In the genomic region with DNA sequence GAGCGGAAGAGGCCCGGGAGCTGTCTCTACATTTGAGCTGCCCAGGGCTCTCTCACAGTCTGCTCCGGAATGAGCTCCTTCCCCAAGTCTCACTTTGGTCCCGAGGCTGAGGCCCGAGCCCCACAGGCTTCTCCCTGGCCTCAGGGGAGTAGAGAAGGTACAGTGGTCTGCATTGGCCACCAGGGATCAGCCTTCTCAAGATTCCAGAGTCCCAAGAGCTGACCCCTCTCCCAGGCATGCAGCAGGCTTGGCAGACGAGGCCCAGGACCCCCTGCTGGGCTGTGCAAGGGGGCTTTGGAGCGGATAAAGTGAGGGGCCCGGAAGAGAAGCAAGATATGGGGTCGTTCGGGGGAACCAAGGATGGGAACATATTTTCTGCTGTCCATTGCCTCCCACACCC, we compare ENCODE assay signal across 21 cellular contexts. TPM values are rescaled to one million over a fixed set of nuclear protein-coding genes. Genes with fewer than 3 reads are reported as not detected.
DNase-seq lines count a peak whose midpoint lies in the region; ATAC-seq, FAIRE-seq and TF ChIP-seq lines count a peak whose summit lies in the region.
"Had no signal": no experiment of that assay in that cellular context is flagged by ENCODE, and none has a peak within 500 bp of the region (broad histone marks: within the 10 kb centered on the region; RNA-seq: fewer than 3 reads in every experiment).

No MANE protein-coding gene starts in this region.

- H3K79me2 ChIP-seq in H1 (ENCODE audit: control insufficient read depth in 1 of 2, insufficient read depth in 2 of 2, low read length in 2 of 2) = no peaks in the 10 kb centered on the region
- H3K79me2 ChIP-seq in neural progenitor cell (ENCODE audit: low read depth) = no peaks in the 10 kb centered on the region

- POLR2A ChIA-PET in RWPE1 (lab: Yijun Ruan, JAX; ENCODE audit: low non-redundant PET) (no interaction called here), H1 (lab: Charles Lee; ENCODE audit: partially characterized antibody) (interaction anchor here (1.2 to 1.6 kb wide), 2 partner anchors 35 to 36 kb away, joined by 3 to 4 read pairs; no protein-coding TSS in a partner anchor)

- H4K20me1 ChIP-seq in H1 (replicated peaks in 1 of 2; ENCODE audit: control insufficient read depth in 1 of 2, insufficient read depth in 2 of 2, low read length in 2 of 2) = peaks cover 2 to 5% of the 10 kb centered on the region in 2 experiments
- peaks cover 27% of the 10 kb centered on the region for H4K20me1 ChIP-seq in neural progenitor cell (ENCODE audit: low read depth)

- peaks cover 0 to 12% (median 5%) of the 10 kb centered on the region in 4 experiments; a peak in 4 of 7 replicates for H3K4me1 ChIP-seq in H1 (replicated peaks in 1 of 4; ENCODE audit: control insufficient read depth in 3 of 4, insufficient read depth in 4 of 4, low read length in 3 of 4)
- no peaks in the 10 kb centered on the region for H3K4me1 ChIP-seq in neural progenitor cell

- H3K9me3 Mint-ChIP-seq in neural progenitor cell = no peaks in the 10 kb centered on the region
- H3K9me3 Mint-ChIP-seq: CD8-positive, alpha-beta T cell; IgD-negative memory B cell had no signal

- DNase-seq in ELF-1 (ENCODE audit: low read depth, low spot score) = peak; percentile 50
- DNase-seq in RWPE1 (ENCODE audit: low spot score) = no peak
- no peak for DNase-seq in H1 (ENCODE audit: low read depth in 1 of 2, low spot score in 2 of 2)
- peak; percentile 44 for DNase-seq in neural progenitor cell (ENCODE audit: low spot score)
- no peak for DNase-seq in T-helper 9 cell
- no peak for DNase-seq in DMS153 treated with DMSO at 0.1 percent for 48 hours (lab: John Stamatoyannopoulos, UW; ENCODE audit: unreplicated experiment)
- DNase-seq: CD8-positive, alpha-beta T cell; GDM1; Karpas-422; NCI-H1417 treated with DMSO at 0.1 percent for 48 hours; NCI-H187 treated with DMSO at 0.1 percent for 48 hours; NCI-H2107; NCI-H446 treated with DMSO at 0.1 percent for 48 hours; NCI-H526 treated with DMSO at 0.1 percent for 48 hours; SHP77; SW 1271 had no signal

- no peak overlapping the region for H4K8ac ChIP-seq in H1 (ENCODE audit: extremely low read depth, insufficient read depth, low read length)

- no peak for FAIRE-seq in H1 (lab: Jason Lieb, UNC)
- FAIRE-seq: H54, HTR-8/SVneo had no signal

- ATAC-seq in HG03521 (IDR thresholded peaks at IDR 0.05; ENCODE audit: unreplicated experiment) = no peak
- ATAC-seq: CD8-positive, alpha-beta T cell had no signal

- H3K9ac ChIP-seq in H1 (replicated peaks in 1 of 4; ENCODE audit: extremely low read depth in 1 of 4, low read depth in 3 of 4, low read length in 3 of 4) (no peak overlapping the region), neural progenitor cell (no peak overlapping the region)

- TF ChIP-seq CTCF in RWPE1 (conservative IDR thresholded peaks at IDR 0.05; ENCODE audit: low read depth) (no peak), H1 (IDR thresholded peaks at IDR 0.05; ENCODE audit: control extremely low read depth in 1 of 3, insufficient read depth in 1 of 3, low read depth in 1 of 3, low read length in 3 of 3) (peak in 2 of 3 experiments; percentile 7 to 25; a peak in 2 of 4 replicates), neural progenitor cell (IDR thresholded peaks at IDR 0.05) (peak; percentile 11)

- no peak overlapping the region for H3K23ac ChIP-seq in H1 (ENCODE audit: insufficient read length)

- peaks cover 2% of the 10 kb centered on the region for H3K4me1 Mint-ChIP-seq in neural progenitor cell

- H4K5ac ChIP-seq in H1 (ENCODE audit: insufficient read length, low read depth, low read length) = no peak overlapping the region

- no peak overlapping the region for H3K4me3 Mint-ChIP-seq in neural progenitor cell
- H3K4me3 Mint-ChIP-seq: CD8-positive, alpha-beta T cell had no signal

- H3K4ac ChIP-seq in H1 (replicated peaks; ENCODE audit: insufficient read length, low read depth, low read length) = no peak overlapping the region

- 0 out of 2 replicates have a peak overlapping the region, but pooled peaks have one; percentile 1 for H3K27ac ChIP-seq in RWPE1
- no peak overlapping the region for H3K27ac ChIP-seq in H1 (ENCODE audit: low read depth, low read length)
- H3K27ac ChIP-seq in neural progenitor cell = no peak overlapping the region

- no peak overlapping the region for H3K56ac ChIP-seq in H1 (replicated peaks; ENCODE audit: insufficient read length, low read depth, low read length)

- H2AFZ ChIP-seq in H1 (ENCODE audit: low read length) = no peak overlapping the region
- H2AFZ ChIP-seq in neural progenitor cell (replicated peaks) = no peak overlapping the region

- no peaks in the 10 kb centered on the region for H3K79me1 ChIP-seq in H1 (ENCODE audit: low read depth, low read length)

- no peak for TF ChIP-seq EP300 in H1 (IDR thresholded peaks at IDR 0.05; ENCODE audit: borderline replicate concordance in 1 of 2, low read depth in 2 of 2, low read length in 2 of 2)

- H3K4me3 ChIP-seq in H1 (ENCODE audit: extremely low read depth in 1 of 4, insufficient read depth in 2 of 4, low read depth in 3 of 4, low read length in 4 of 4) (no peak overlapping the region), neural progenitor cell (no peak overlapping the region)

- no peak overlapping the region for H3K18ac ChIP-seq in H1 (ENCODE audit: extremely low read depth, low read length)

- no peak overlapping the region for H2BK120ac ChIP-seq in H1 (replicated peaks; ENCODE audit: low read depth, low read length)

- peaks cover 15% of the 10 kb centered on the region for H3K27me3 Mint-ChIP-seq in neural progenitor cell (ENCODE audit: insufficient read depth, low read depth)

- no peak overlapping the region for H2BK20ac ChIP-seq in H1 (ENCODE audit: low read length)

- no peaks in the 10 kb centered on the region; a peak in 1 of 7 replicates for H3K27me3 ChIP-seq in H1 (replicated peaks in 1 of 4; ENCODE audit: control insufficient read depth in 3 of 4, extremely low read depth in 1 of 4, insufficient read depth in 3 of 4, low read length in 3 of 4)
- peaks cover 15% of the 10 kb centered on the region for H3K27me3 ChIP-seq in neural progenitor cell

- no peaks in the 10 kb centered on the region for H3K36me3 Mint-ChIP-seq in neural progenitor cell
- H3K36me3 Mint-ChIP-seq: CD8-positive, alpha-beta T cell; IgD-negative memory B cell had no signal

- no peak overlapping the region for H3K27ac Mint-ChIP-seq in neural progenitor cell
- H3K27ac Mint-ChIP-seq: CD8-positive, alpha-beta T cell; IgD-negative memory B cell had no signal

- H2AK5ac ChIP-seq in H1 (ENCODE audit: low read depth, low read length) = no peak overlapping the region

- H3F3A ChIP-seq in neural progenitor cell (ENCODE audit: low read depth) = peaks cover 24% of the 10 kb centered on the region

- H3K36me3 ChIP-seq in H1 (ENCODE audit: control insufficient read depth in 2 of 4, insufficient read depth in 4 of 4, low read length in 3 of 4) (no peaks in the 10 kb centered on the region), neural progenitor cell (no peaks in the 10 kb centered on the region)

- no peaks in the 10 kb centered on the region; the same call in 1 of the 2 replicates for H3K23me2 ChIP-seq in H1 (ENCODE audit: low read depth, low read length)

- H3K4me2 ChIP-seq in H1 (ENCODE audit: insufficient read depth in 1 of 2, low read depth in 2 of 2, low read length in 2 of 2) = no peak overlapping the region
- H3K4me2 ChIP-seq in neural progenitor cell = no peak overlapping the region

- peak in 1 of 2 experiments; percentile 29; a peak in 1 of 4 replicates for TF ChIP-seq RAD21 in H1 (IDR thresholded peaks at IDR 0.05 in 1 of 2, conservative IDR thresholded peaks at IDR 0.05 in 1 of 2; ENCODE audit: low read depth in 2 of 2, low read length in 2 of 2)

- no peak overlapping the region for H3K14ac ChIP-seq in H1 (ENCODE audit: insufficient read length)

- TF ChIP-seq POLR2A in H1 (IDR thresholded peaks at IDR 0.05; ENCODE audit: control extremely low read depth in 1 of 2, low read depth in 2 of 2, low read length in 2 of 2) = no peak

- H2BK12ac ChIP-seq in H1 (ENCODE audit: low read depth, low read length) = no peak overlapping the region

- CTCF ChIA-PET in RWPE1 (lab: Yijun Ruan, JAX) (no interaction called here), H1 (lab: Charles Lee; ENCODE audit: partially characterized antibody) (interaction anchor here (1.1 kb wide), 1 partner anchor 67 kb away, joined by 3 read pairs; no protein-coding TSS in a partner anchor)

- 84% methylated on average over 8 of the region's 10 CpGs; no CpG with 5 or more reads in 1 of the 2 experiments for WGBS in H1 (ENCODE audit: extremely low coverage in 1 of 2, insufficient coverage in 1 of 2, insufficient read length in 1 of 2, insufficient replicate concordance in 2 of 2, low coverage in 1 of 2, low lambda C conversion rate in 2 of 2, missing lambda C conversion rate in 1 of 2), 2 experiments

- H2BK5ac ChIP-seq in H1 (ENCODE audit: low read depth, low read length) = no peak overlapping the region

- no peak overlapping the region for H2BK15ac ChIP-seq in H1 (ENCODE audit: low read length)

- no peaks in the 10 kb centered on the region for H3K9me3 ChIP-seq in H1 (ENCODE audit: insufficient read depth in 2 of 2, low read depth in 1 of 2, low read length in 1 of 2)
- H3K9me3 ChIP-seq in neural progenitor cell (ENCODE audit: low read depth) = no peaks in the 10 kb centered on the region

- no peak overlapping the region for H4K91ac ChIP-seq in H1 (replicated peaks; ENCODE audit: insufficient read length, low read length)

RNA-seq across cellular contexts. Expression of gene PRSS27, which starts 3.1 kb away (rescaled TPM):
- 1.3 and 2.2 TPM in 2 replicates for total RNA-seq in H1 (2021; fragmentation: NEBNext Ultra II Directional; extraction: Animal tissue kit (Norgen Biotek cat#: 25700))
- polyA plus RNA-seq in H1 (2011; rRNA removed) = 7.5 and 10.5 TPM in 2 replicates
- polyA plus RNA-seq in H1 (2011; cell fraction: cytosol; rRNA removed) = 9.6 TPM
- polyA plus RNA-seq in H1 (2011; cell fraction: nucleus; rRNA removed) = 9.4 TPM
- 2.8 to 4.0 TPM (median 3.3 TPM) in 4 replicates for polyA plus RNA-seq in H1 (2012, experiment 1 of 2)
- 1.9 TPM for polyA plus RNA-seq in H1 (2012, experiment 2 of 2)
- polyA plus RNA-seq in H1 (2013, experiment 1 of 2) = 2.7 TPM
- polyA plus RNA-seq in H1 (2013, experiment 2 of 2) = 2.2 TPM
- polyA minus RNA-seq in H1 (2011; rRNA and poly(A)+ RNA removed) = 0.95 and 1.1 TPM in 2 replicates
- 2.5 TPM for polyA minus RNA-seq in H1 (2011; cell fraction: cytosol; rRNA and poly(A)+ RNA removed)
- 3.3 TPM for polyA minus RNA-seq in H1 (2011; cell fraction: nucleus; rRNA and poly(A)+ RNA removed)
- total RNA-seq in neural progenitor cell (ENCODE audit: low replicate concordance) = 1.8 and 5.1 TPM in 2 replicates
- total RNA-seq: Daoy had no signal
- polyA plus RNA-seq: IgD-negative memory B cell had no signal

RNA-seq across cellular contexts. Expression of gene KCTD5, which starts 34.6 kb away (rescaled TPM):
- 24.8 and 26.6 TPM in 2 replicates for total RNA-seq in H1 (2021; fragmentation: NEBNext Ultra II Directional; extraction: Animal tissue kit (Norgen Biotek cat#: 25700))
- 31.8 and 46.8 TPM in 2 replicates for polyA plus RNA-seq in H1 (2011; rRNA removed)
- polyA plus RNA-seq in H1 (2011; cell fraction: cytosol; rRNA removed) = 38.3 TPM
- polyA plus RNA-seq in H1 (2011; cell fraction: nucleus; rRNA removed) = 28.2 TPM
- polyA plus RNA-seq in H1 (2012, experiment 1 of 2) = 14.3 to 21.1 TPM (median 19.7 TPM) in 4 replicates
- polyA plus RNA-seq in H1 (2012, experiment 2 of 2) = 24.0 TPM
- polyA plus RNA-seq in H1 (2013, experiment 1 of 2) = 22.7 TPM
- polyA plus RNA-seq in H1 (2013, experiment 2 of 2) = 25.6 TPM
- 14.1 and 15.5 TPM in 2 replicates for polyA minus RNA-seq in H1 (2011; rRNA and poly(A)+ RNA removed)
- polyA minus RNA-seq in H1 (2011; cell fraction: cytosol; rRNA and poly(A)+ RNA removed) = 12.3 TPM
- polyA minus RNA-seq in H1 (2011; cell fraction: nucleus; rRNA and poly(A)+ RNA removed) = 29.0 TPM
- total RNA-seq in neural progenitor cell (ENCODE audit: low replicate concordance) = 21.6 and 34.5 TPM in 2 replicates

RNA-seq across cellular contexts. Expression of gene SRRM2, which starts 35.5 kb away (rescaled TPM):
- 563 and 579 TPM in 2 replicates for total RNA-seq in H1 (2021; fragmentation: NEBNext Ultra II Directional; extraction: Animal tissue kit (Norgen Biotek cat#: 25700))
- polyA plus RNA-seq in H1 (2011; rRNA removed) = 300 and 654 TPM in 2 replicates
- 295 TPM for polyA plus RNA-seq in H1 (2011; cell fraction: cytosol; rRNA removed)
- 2,432 TPM for polyA plus RNA-seq in H1 (2011; cell fraction: nucleus; rRNA removed)
- polyA plus RNA-seq in H1 (2012, experiment 1 of 2) = 719 to 870 TPM (median 834 TPM) in 4 replicates
- polyA plus RNA-seq in H1 (2012, experiment 2 of 2) = 118 TPM
- polyA plus RNA-seq in H1 (2013, experiment 1 of 2) = 837 TPM
- 754 TPM for polyA plus RNA-seq in H1 (2013, experiment 2 of 2)
- polyA minus RNA-seq in H1 (2011; rRNA and poly(A)+ RNA removed) = 129 and 194 TPM in 2 replicates
- polyA minus RNA-seq in H1 (2011; cell fraction: cytosol; rRNA and poly(A)+ RNA removed) = 277 TPM
- 360 TPM for polyA minus RNA-seq in H1 (2011; cell fraction: nucleus; rRNA and poly(A)+ RNA removed)
- total RNA-seq in neural progenitor cell (ENCODE audit: low replicate concordance) = 82.3 and 119 TPM in 2 replicates

Comparison
In these comparisons a context has a peak if more than half of its experiments do, and no peak if none do; other contexts are left out.
1. DNase-seq: peak in ELF-1 (single experiment) and neural progenitor cell (single experiment); none in RWPE1 (single experiment), H1 (0 of 2), T-helper 9 cell (single experiment) and DMS153 treated with DMSO at 0.1 percent for 48 hours (single experiment).